1 cellular context compared by ENCODE assay signal in the genomic region with DNA sequence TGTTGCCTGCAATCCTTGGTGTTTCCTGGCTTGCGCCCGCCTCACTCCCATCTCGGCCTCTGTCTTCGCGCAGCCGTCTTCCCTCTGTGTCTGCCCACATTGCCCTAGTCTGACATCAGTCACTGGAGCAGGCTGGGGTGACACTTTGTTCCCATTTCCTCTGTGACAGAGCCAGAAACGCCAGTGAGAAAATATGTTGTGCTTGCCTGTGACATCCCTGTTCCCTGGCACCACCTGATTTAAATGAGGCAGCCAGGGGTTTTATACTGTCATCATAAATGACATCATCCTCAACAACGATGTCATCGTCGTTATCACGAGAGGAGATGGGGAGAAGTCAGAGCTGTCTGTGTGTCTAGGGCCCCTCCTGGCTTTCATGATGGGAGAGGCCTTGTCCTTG.
TF ChIP-seq lines count a peak whose summit lies in the region.

No MANE protein-coding gene starts in this region.

TF ChIP-seq in HEK293, 187 proteins besides CTCF, POLR2A, EP300 and RAD21 (continued from another document):
- TF ChIP-seq, protein P1, sequence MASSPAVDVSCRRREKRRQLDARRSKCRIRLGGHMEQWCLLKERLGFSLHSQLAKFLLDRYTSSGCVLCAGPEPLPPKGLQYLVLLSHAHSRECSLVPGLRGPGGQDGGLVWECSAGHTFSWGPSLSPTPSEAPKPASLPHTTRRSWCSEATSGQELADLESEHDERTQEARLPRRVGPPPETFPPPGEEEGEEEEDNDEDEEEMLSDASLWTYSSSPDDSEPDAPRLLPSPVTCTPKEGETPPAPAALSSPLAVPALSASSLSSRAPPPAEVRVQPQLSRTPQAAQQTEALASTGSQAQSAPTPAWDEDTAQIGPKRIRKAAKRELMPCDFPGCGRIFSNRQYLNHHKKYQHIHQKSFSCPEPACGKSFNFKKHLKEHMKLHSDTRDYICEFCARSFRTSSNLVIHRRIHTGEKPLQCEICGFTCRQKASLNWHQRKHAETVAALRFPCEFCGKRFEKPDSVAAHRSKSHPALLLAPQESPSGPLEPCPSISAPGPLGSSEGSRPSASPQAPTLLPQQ (tag by site-specific recombination; IDR thresholded peaks at IDR 0.05) = peak; percentile 49
- 0 out of 2 replicates have a peak, but pooled peaks have one; percentile 10 for TF ChIP-seq ZNF623 (tag by site-specific recombination; IDR thresholded peaks at IDR 0.05)
- TF ChIP-seq ZEB2 (tag by site-specific recombination; IDR thresholded peaks at IDR 0.05) = 0 out of 2 replicates have a peak, but pooled peaks have one; percentile 19
- TF ChIP-seq, protein P2, sequence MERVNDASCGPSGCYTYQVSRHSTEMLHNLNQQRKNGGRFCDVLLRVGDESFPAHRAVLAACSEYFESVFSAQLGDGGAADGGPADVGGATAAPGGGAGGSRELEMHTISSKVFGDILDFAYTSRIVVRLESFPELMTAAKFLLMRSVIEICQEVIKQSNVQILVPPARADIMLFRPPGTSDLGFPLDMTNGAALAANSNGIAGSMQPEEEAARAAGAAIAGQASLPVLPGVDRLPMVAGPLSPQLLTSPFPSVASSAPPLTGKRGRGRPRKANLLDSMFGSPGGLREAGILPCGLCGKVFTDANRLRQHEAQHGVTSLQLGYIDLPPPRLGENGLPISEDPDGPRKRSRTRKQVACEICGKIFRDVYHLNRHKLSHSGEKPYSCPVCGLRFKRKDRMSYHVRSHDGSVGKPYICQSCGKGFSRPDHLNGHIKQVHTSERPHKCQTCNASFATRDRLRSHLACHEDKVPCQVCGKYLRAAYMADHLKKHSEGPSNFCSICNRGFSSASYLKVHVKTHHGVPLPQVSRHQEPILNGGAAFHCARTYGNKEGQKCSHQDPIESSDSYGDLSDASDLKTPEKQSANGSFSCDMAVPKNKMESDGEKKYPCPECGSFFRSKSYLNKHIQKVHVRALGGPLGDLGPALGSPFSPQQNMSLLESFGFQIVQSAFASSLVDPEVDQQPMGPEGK (tag by site-specific recombination; IDR thresholded peaks at IDR 0.05) = peak; percentile 25; the same call in 1 of the 2 replicates
- TF ChIP-seq ZNF366 (tag by site-specific recombination; conservative IDR thresholded peaks at IDR 0.05) = peak; percentile 66
- TF ChIP-seq ZBTB21 (tag by site-specific recombination; IDR thresholded peaks at IDR 0.05) = peak; percentile 96
- no peak for TF ChIP-seq ZNF426 (tag by site-specific recombination; IDR thresholded peaks at IDR 0.05)
